In the genomic region with DNA sequence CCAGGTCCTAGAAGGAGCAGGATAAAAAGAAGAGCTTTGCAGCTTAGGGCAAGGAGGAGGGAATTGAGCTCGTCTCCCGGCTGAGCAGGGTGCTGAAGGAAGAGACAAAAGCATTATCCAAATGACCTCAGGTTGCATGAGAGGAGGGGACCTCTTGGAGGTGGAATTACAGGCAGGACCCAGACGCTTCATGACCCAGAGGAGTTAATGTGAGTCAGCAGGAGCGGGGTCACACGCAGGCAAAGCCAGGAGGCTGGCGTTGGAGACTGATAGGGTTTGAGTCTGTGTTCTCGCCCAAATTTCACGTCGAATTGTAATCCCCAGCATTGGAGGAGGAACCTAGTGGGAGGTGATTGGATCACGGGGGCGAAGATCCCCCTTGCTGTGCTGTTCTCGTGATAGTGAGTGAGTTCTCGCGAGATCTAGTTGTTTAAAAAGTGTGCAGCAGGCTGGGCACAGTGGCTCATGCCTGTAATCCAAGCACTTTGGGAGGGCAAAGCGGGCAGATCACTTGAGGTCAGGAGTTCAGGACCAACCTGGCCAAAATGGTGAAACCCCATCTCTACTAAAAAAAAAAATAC, we compare ENCODE assay signal across 21 cellular contexts.
"Had no signal": no experiment of that assay in that cellular context is flagged by ENCODE, and none has a peak within 500 bp of the region (broad histone marks: within the 10 kb centered on the region; RNA-seq: fewer than 3 reads in every experiment).

No MANE protein-coding gene starts in this region.

- H3K4me1 ChIP-seq: foreskin keratinocyte, spleen, suprapubic skin had no signal

- H3K27me3 Mint-ChIP-seq: activated CD4-positive, alpha-beta T cell treated with anti-CD3 and anti-CD28 coated beads, Interleukin-2, amount 10 ng/mL, durations not matched to agents 7 days and 5 days; stimulated activated naive CD8-positive, alpha-beta T cell treated with anti-CD3 and anti-CD28 coated beads, Interleukin-15, Interleukin-2, amounts not matched to agents 100 ng/mL and 50 ng/mL, for 24 hours had no signal

- DNase-seq: activated CD4-positive, alpha-beta T cell treated with anti-CD3 and anti-CD28 coated beads, Interleukin-2, amount 10 ng/mL, durations not matched to agents 7 days and 5 days; activated CD4-positive, CD25-positive, alpha-beta regulatory T cell; activated CD8-positive, alpha-beta memory T cell treated with anti-CD3 and anti-CD28 coated beads, Interleukin-2, amount 50 U/mL, for 48 hours; activated naive CD4-positive, alpha-beta T cell treated with Interleukin-2 at 50 U/mL for 16 hours; anterior cingulate cortex; brain microvascular endothelial cell; cortex of kidney; effector memory CD4-positive, alpha-beta T cell; foreskin keratinocyte; glutamatergic neuron; left ventricle myocardium superior; spleen; T-helper 2 cell had no signal

- H3K27ac Mint-ChIP-seq: activated CD4-positive, alpha-beta T cell treated with anti-CD3 and anti-CD28 coated beads, Interleukin-2, amount 10 ng/mL, durations not matched to agents 7 days and 5 days; activated T-helper 1 cell treated with anti-CD3 and anti-CD28 coated beads, Interleukin-12 subunit alpha, Interleukin-12 subunit beta, Interleukin-2, Interleukin-4 antibody, amounts not matched to agents 30 ng/mL and 10 ng/mL and 1 ng/mL, durations not matched to agents 14 hours and 24 hours and 36 hours; memory B cell; natural killer cell treated with Interleukin-12 subunit alpha and Interleukin-12 subunit beta and Interleukin-15 and Interleukin-18, amount 100 ng/mL, for 72 hours; stimulated activated naive CD8-positive, alpha-beta T cell treated with anti-CD3 and anti-CD28 coated beads, Interleukin-15, Interleukin-2, amounts not matched to agents 100 ng/mL and 50 ng/mL, for 24 hours; type B pancreatic cell had no signal

- H3K27ac ChIP-seq: brain microvascular endothelial cell, foreskin keratinocyte, spleen, suprapubic skin had no signal

- H3K9me3 ChIP-seq: spleen, suprapubic skin had no signal

- H3K4me3 ChIP-seq: spleen, suprapubic skin had no signal

- H3K36me3 ChIP-seq: brain microvascular endothelial cell, spleen, suprapubic skin had no signal

- H3K4me3 Mint-ChIP-seq: activated CD4-positive, alpha-beta T cell treated with anti-CD3 and anti-CD28 coated beads, Interleukin-2, amount 10 ng/mL, durations not matched to agents 7 days and 5 days; activated T-helper 1 cell treated with anti-CD3 and anti-CD28 coated beads, Interleukin-12 subunit alpha, Interleukin-12 subunit beta, Interleukin-2, Interleukin-4 antibody, amounts not matched to agents 30 ng/mL and 10 ng/mL and 1 ng/mL, durations not matched to agents 14 hours and 24 hours and 36 hours; central memory CD8-positive, alpha-beta T cell; memory B cell; natural killer cell treated with Interleukin-12 subunit alpha and Interleukin-12 subunit beta and Interleukin-15 and Interleukin-18, amount 100 ng/mL, for 72 hours; stimulated activated naive CD8-positive, alpha-beta T cell treated with anti-CD3 and anti-CD28 coated beads, Interleukin-15, Interleukin-2, amounts not matched to agents 100 ng/mL and 50 ng/mL, for 24 hours; type B pancreatic cell had no signal

- ATAC-seq: foreskin keratinocyte; left ventricle myocardium superior; natural killer cell treated with Interleukin-12 subunit alpha and Interleukin-12 subunit beta and Interleukin-15 and Interleukin-18, amount 100 ng/mL, for 72 hours; sciatic nerve had no signal

- H3K36me3 Mint-ChIP-seq: memory B cell; natural killer cell treated with Interleukin-12 subunit alpha and Interleukin-12 subunit beta and Interleukin-15 and Interleukin-18, amount 100 ng/mL, for 72 hours; type B pancreatic cell had no signal

- H3K9me3 Mint-ChIP-seq: activated CD4-positive, alpha-beta T cell treated with anti-CD3 and anti-CD28 coated beads, Interleukin-2, amount 10 ng/mL, durations not matched to agents 7 days and 5 days; central memory CD8-positive, alpha-beta T cell; natural killer cell treated with Interleukin-12 subunit alpha and Interleukin-12 subunit beta and Interleukin-15 and Interleukin-18, amount 100 ng/mL, for 72 hours; stimulated activated naive CD8-positive, alpha-beta T cell treated with anti-CD3 and anti-CD28 coated beads, Interleukin-15, Interleukin-2, amounts not matched to agents 100 ng/mL and 50 ng/mL, for 24 hours; type B pancreatic cell had no signal

- H3K4me1 Mint-ChIP-seq: activated CD4-positive, alpha-beta T cell treated with anti-CD3 and anti-CD28 coated beads, Interleukin-2, amount 10 ng/mL, durations not matched to agents 7 days and 5 days; central memory CD8-positive, alpha-beta T cell had no signal

- H3K27me3 ChIP-seq: brain microvascular endothelial cell, foreskin keratinocyte had no signal
